Comparison of ENCODE assay signal across 13 cellular contexts in the genomic region with DNA sequence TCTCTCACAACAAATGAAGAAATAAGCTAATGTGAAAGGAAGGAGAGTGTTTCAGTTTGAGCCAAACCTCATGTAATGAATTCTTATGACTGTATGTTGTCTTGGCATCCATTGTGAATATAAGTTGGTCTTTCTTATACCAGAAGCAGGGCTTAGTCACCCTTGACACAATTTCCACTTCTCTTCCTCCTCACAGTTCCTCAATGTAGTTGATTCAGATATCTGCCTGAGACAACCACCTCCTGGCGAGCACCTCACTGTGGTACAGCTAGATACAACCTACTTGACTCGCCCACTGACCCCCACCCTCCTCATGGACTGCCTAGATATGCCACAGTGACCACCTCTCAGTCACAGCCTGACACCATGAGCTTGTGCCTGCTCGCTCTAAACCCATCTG. TPM values are rescaled to one million over a fixed set of nuclear protein-coding genes. Genes with fewer than 3 reads are reported as not detected.
DNase-seq lines count a peak whose midpoint lies in the region; ATAC-seq and TF ChIP-seq lines count a peak whose summit lies in the region.
"Had no signal": no experiment of that assay in that cellular context is flagged by ENCODE, and none has a peak within 500 bp of the region (broad histone marks: within the 10 kb centered on the region; RNA-seq: fewer than 3 reads in every experiment).

No MANE protein-coding gene starts in this region.

- peaks cover 56% of the 10 kb centered on the region for H3K36me3 Mint-ChIP-seq in T-helper 1 cell treated with Interleukin-12 subunit alpha and Interleukin-12 subunit beta and Interleukin-4 antibody, amounts not matched to agents 30 μg/mL and 1 μg/mL, for 36 hours (ENCODE audit: low read depth)

- no peaks in the 10 kb centered on the region for H3K79me2 ChIP-seq in trophoblast cell (ENCODE audit: control insufficient read depth, insufficient read depth, low read length, poor library complexity)

- no peak overlapping the region for H3K23ac ChIP-seq in trophoblast cell (ENCODE audit: low read length)

- no peak overlapping the region for H2BK5ac ChIP-seq in trophoblast cell (ENCODE audit: low read depth, low read length, poor library complexity)

- no peak overlapping the region for H3K27ac ChIP-seq in trophoblast cell (ENCODE audit: low read depth, low read length)
- H3K27ac ChIP-seq: dorsolateral prefrontal cortex, tibial nerve had no signal

- WGBS in trophoblast cell (ENCODE audit: extremely low coverage, insufficient coverage, insufficient read length), result no CpG with 5 or more reads among the region's 3 CpGs

- H3K79me1 ChIP-seq in trophoblast cell (ENCODE audit: low read length), result no peaks in the 10 kb centered on the region

- H3K27ac Mint-ChIP-seq in T-helper 1 cell treated with Interleukin-12 subunit alpha and Interleukin-12 subunit beta and Interleukin-4 antibody, amounts not matched to agents 30 μg/mL and 1 μg/mL, for 36 hours, result peak overlapping the region; percentile 66

- intact Hi-C loops in left ventricle myocardium superior (cut with micrococcal nuclease), result no loop called here

- no peak for TF ChIP-seq CTCF in GM10266 (IDR thresholded peaks at IDR 0.05; ENCODE audit: control insufficient read depth, insufficient read depth, low read depth, missing control alignments)

- TF ChIP-seq POLR2A in erythroblast (IDR thresholded peaks at IDR 0.05; ENCODE audit: low read length), result peak; percentile 32

- no peaks in the 10 kb centered on the region for H3K27me3 ChIP-seq in trophoblast cell (ENCODE audit: insufficient read depth, low read length)
- H3K27me3 ChIP-seq: dorsolateral prefrontal cortex, tibial nerve had no signal

- H2AK5ac ChIP-seq in trophoblast cell (ENCODE audit: low read length), result no peak overlapping the region

- no peak overlapping the region for H3K9ac ChIP-seq in trophoblast cell (ENCODE audit: low read length)

- H3K9me3 ChIP-seq in trophoblast cell (ENCODE audit: insufficient read depth, low read depth, low read length), result no peaks in the 10 kb centered on the region
- H3K9me3 ChIP-seq: tibial nerve had no signal

- no peak overlapping the region for H2AFZ ChIP-seq in trophoblast cell (ENCODE audit: insufficient read depth, low read length, poor library complexity)

- H4K12ac ChIP-seq in trophoblast cell (ENCODE audit: low read depth, low read length), result peak overlapping the region; percentile 40

- peaks cover 12 to 14% of the 10 kb centered on the region in 2 experiments for H3K36me3 ChIP-seq in trophoblast cell (ENCODE audit: control insufficient read depth in 1 of 2, insufficient read depth in 2 of 2, low read length in 2 of 2)

- no peak overlapping the region for H3K4ac ChIP-seq in trophoblast cell (ENCODE audit: low read depth, low read length)

- H3K4me1 Mint-ChIP-seq in T-helper 1 cell treated with Interleukin-12 subunit alpha and Interleukin-12 subunit beta and Interleukin-4 antibody, amounts not matched to agents 30 μg/mL and 1 μg/mL, for 36 hours (ENCODE audit: low read depth), result peaks cover 1% of the 10 kb centered on the region
- H3K4me1 Mint-ChIP-seq: activated naive CD4-positive, alpha-beta T cell treated with anti-CD3 and anti-CD28 coated beads, Interleukin-2, amount 50 U/mL, for 24 hours had no signal

- H4K8ac ChIP-seq in trophoblast cell (ENCODE audit: low read depth, low read length), result no peak overlapping the region

- H4K91ac ChIP-seq in trophoblast cell (ENCODE audit: low read depth, low read length), result no peak overlapping the region

- peak; percentile 13 to 43 for ATAC-seq in activated CD4-positive, CD25-positive, alpha-beta regulatory T cell treated with anti-CD3 and anti-CD28 coated beads, Interleukin-2, amount 50 U/mL, for 24 hours
- ATAC-seq in left ventricle myocardium superior, result no peak
- no peak for ATAC-seq in HG02763 (IDR thresholded peaks at IDR 0.05; ENCODE audit: unreplicated experiment)

- H3K4me2 ChIP-seq in trophoblast cell (ENCODE audit: low read length), result no peak overlapping the region

- no peak overlapping the region for H3K4me3 Mint-ChIP-seq in T-helper 1 cell treated with Interleukin-12 subunit alpha and Interleukin-12 subunit beta and Interleukin-4 antibody, amounts not matched to agents 30 μg/mL and 1 μg/mL, for 36 hours
- H3K4me3 Mint-ChIP-seq: activated naive CD4-positive, alpha-beta T cell treated with anti-CD3 and anti-CD28 coated beads, Interleukin-2, amount 50 U/mL, for 24 hours had no signal

- H2BK12ac ChIP-seq in trophoblast cell (ENCODE audit: low read length), result no peak overlapping the region

- H3K4me3 ChIP-seq in trophoblast cell (ENCODE audit: low read depth, low read length), result no peak overlapping the region
- H3K4me3 ChIP-seq: dorsolateral prefrontal cortex, lung, tibial nerve had no signal

- DNase-seq in activated CD4-positive, CD25-positive, alpha-beta regulatory T cell treated with anti-CD3 and anti-CD28 coated beads, Interleukin-2, amount 50 U/mL, for 72 hours, result no peak
- peak; percentile 91 to 98 for DNase-seq in erythroblast (lab: John Stamatoyannopoulos, UW)
- DNase-seq in trophoblast cell, result no peak
- no peak for DNase-seq in left ventricle myocardium superior
- no peak for DNase-seq in GM10266 (ENCODE audit: extremely low spot score)
- DNase-seq: dorsolateral prefrontal cortex, NCI-H446 had no signal

- no peak overlapping the region for H3K14ac ChIP-seq in trophoblast cell (ENCODE audit: low read length)

- H2BK120ac ChIP-seq in trophoblast cell (ENCODE audit: insufficient read depth, low read length, poor library complexity), result no peak overlapping the region

- no peaks in the 10 kb centered on the region for H3K4me1 ChIP-seq in trophoblast cell (ENCODE audit: control insufficient read depth in 1 of 2, insufficient read depth in 2 of 2, low read length in 2 of 2)
- H3K4me1 ChIP-seq: tibial nerve had no signal

- H3K9me3 Mint-ChIP-seq in T-helper 1 cell treated with Interleukin-12 subunit alpha and Interleukin-12 subunit beta and Interleukin-4 antibody, amounts not matched to agents 30 μg/mL and 1 μg/mL, for 36 hours, result no peaks in the 10 kb centered on the region
- H3K9me3 Mint-ChIP-seq: activated naive CD4-positive, alpha-beta T cell treated with anti-CD3 and anti-CD28 coated beads, Interleukin-2, amount 50 U/mL, for 24 hours had no signal

- H3K18ac ChIP-seq in trophoblast cell (ENCODE audit: low read length), result no peak overlapping the region

- H3K27me3 Mint-ChIP-seq in T-helper 1 cell treated with Interleukin-12 subunit alpha and Interleukin-12 subunit beta and Interleukin-4 antibody, amounts not matched to agents 30 μg/mL and 1 μg/mL, for 36 hours (ENCODE audit: low read depth), result no peaks in the 10 kb centered on the region
- H3K27me3 Mint-ChIP-seq: activated naive CD4-positive, alpha-beta T cell treated with anti-CD3 and anti-CD28 coated beads, Interleukin-2, amount 50 U/mL, for 24 hours had no signal

RNA-seq across cellular contexts. Expression of gene KYAT3, which starts 45.6 kb away (rescaled TPM):
- polyA plus RNA-seq in trophoblast cell (2013), result 29.6 and 30.1 TPM in 2 replicates
- 6.0 TPM for total RNA-seq in left ventricle myocardium superior

RNA-seq across cellular contexts. Expression of gene RBMXL1, which starts 45.6 kb away (rescaled TPM):
- 7.3 and 7.5 TPM in 2 replicates for polyA plus RNA-seq in trophoblast cell (2013)
- total RNA-seq in left ventricle myocardium superior, result 10.0 TPM

RNA-seq across cellular contexts. Expression of gene GTF2B, which starts 55.5 kb away (rescaled TPM):
- polyA plus RNA-seq in trophoblast cell (2013), result 34.4 and 35.1 TPM in 2 replicates
- total RNA-seq in left ventricle myocardium superior, result 13.3 TPM

Comparison
In these comparisons a context has a peak if more than half of its experiments do, and no peak if none do; other contexts are left out.
1. ATAC-seq: peak in activated CD4-positive, CD25-positive, alpha-beta regulatory T cell treated with anti-CD3 and anti-CD28 coated beads, Interleukin-2, amount 50 U/mL, for 24 hours (2 of 2); none in left ventricle myocardium superior (single experiment) and HG02763 (single experiment).
2. DNase-seq: peak in erythroblast (2 of 2); none in activated CD4-positive, CD25-positive, alpha-beta regulatory T cell treated with anti-CD3 and anti-CD28 coated beads, Interleukin-2, amount 50 U/mL, for 72 hours (single experiment), trophoblast cell (0 of 2), left ventricle myocardium superior (single experiment) and GM10266 (single experiment).